21 cellular contexts compared by ENCODE assay signal in genomic region chr2:83633435-83633834, GRCh38.
"Had no signal": no experiment of that assay in that cellular context is flagged by ENCODE, and none has a peak within 500 bp of the region (broad histone marks: within the 10 kb centered on the region; RNA-seq: fewer than 3 reads in every experiment).

No MANE protein-coding gene starts in this region.

- H2AFZ ChIP-seq: neural progenitor cell, parathyroid adenoma had no signal

- H3K9me3 ChIP-seq: esophagus muscularis mucosa, gastrocnemius medialis, left lung, mucosa of descending colon, right lobe of liver, testis, tibial artery had no signal

- H3K4me2 ChIP-seq: neural progenitor cell had no signal

- H3K27ac ChIP-seq: coronary artery, esophagus muscularis mucosa, gastrocnemius medialis, heart right ventricle, left lung, neural progenitor cell, parathyroid adenoma, right lobe of liver, testis, tibial artery had no signal

- H3K4me3 ChIP-seq: coronary artery, esophagus muscularis mucosa, gastrocnemius medialis, heart right ventricle, left lung, mucosa of descending colon, neural progenitor cell, right lobe of liver, testis, tibial artery had no signal

- ATAC-seq: gastrocnemius medialis; heart right ventricle; left cardiac atrium; left lung; mucosa of descending colon; naive thymus-derived CD4-positive, alpha-beta T cell; right lobe of liver; stimulated activated memory B cell treated with anti-CD40 and anti-IgM and Interleukin-4, amounts not matched to agents 10 μg/mL and 1 μg/mL and 100 μg/mL, for 72 hours; stimulated activated naive CD8-positive, alpha-beta T cell treated with anti-CD3 and anti-CD28 coated beads, Interleukin-15, Interleukin-2, amounts not matched to agents 100 U/mL and 50 U/mL, for 24 hours had no signal

- H3K9ac ChIP-seq: neural progenitor cell, parathyroid adenoma had no signal

- H3K36me3 ChIP-seq: esophagus muscularis mucosa, gastrocnemius medialis, heart right ventricle, left lung, neural progenitor cell, right lobe of liver, tibial artery had no signal

- DNase-seq: dermis blood vessel endothelial cell; effector memory CD4-positive, alpha-beta T cell; gastrocnemius medialis; heart right ventricle; hippocampal formation; left cardiac atrium; left lung; mesenchymal stem cell; mucosa of descending colon; naive thymus-derived CD4-positive, alpha-beta T cell; right lobe of liver; stimulated activated CD4-positive, alpha-beta T cell treated with anti-CD3 and anti-CD28 coated beads, Interleukin-4, amount 100 ng/mL, for 4 hours; stimulated activated naive CD8-positive, alpha-beta T cell treated with anti-CD3 and anti-CD28 coated beads, Interleukin-15, Interleukin-2, amounts not matched to agents 100 U/mL and 50 U/mL, for 24 hours; substantia nigra; testis; tibial artery had no signal

- H3K79me2 ChIP-seq: parathyroid adenoma had no signal

- H3K4me1 ChIP-seq: esophagus muscularis mucosa, gastrocnemius medialis, heart right ventricle, left lung, neural progenitor cell, parathyroid adenoma, right lobe of liver, testis, tibial artery had no signal

- H3K27me3 ChIP-seq: esophagus muscularis mucosa, gastrocnemius medialis, heart right ventricle, left lung, neural progenitor cell, right lobe of liver, testis, tibial artery had no signal
